36 cellular contexts compared by ENCODE assay signal in genomic region chr10:110562348-110562747, GRCh38.
"Had no signal": no experiment of that assay in that cellular context is flagged by ENCODE, and none has a peak within 500 bp of the region (broad histone marks: within the 10 kb centered on the region; RNA-seq: fewer than 3 reads in every experiment).

No MANE protein-coding gene starts in this region.

- H3K9me3 Mint-ChIP-seq: activated naive CD4-positive, alpha-beta T cell treated with anti-CD3 and anti-CD28 coated beads, Interleukin-2, amount 50 U/mL, for 24 hours; activated naive CD8-positive, alpha-beta T cell treated with anti-CD3 and anti-CD28 coated beads, Interleukin-2, amount 10 ng/mL, durations not matched to agents 7 days and 5 days; activated T-cell treated with anti-CD3 and anti-CD28 coated beads, Interleukin-2, amount 50 U/mL, for 24 hours had no signal

- H3K9me3 ChIP-seq: ascending aorta, body of pancreas, breast epithelium had no signal

- ATAC-seq: activated CD8-positive, alpha-beta T cell treated with anti-CD3 and anti-CD28 coated beads, Interleukin-2, amount 10 ng/mL, durations not matched to agents 7 days and 5 days; body of pancreas; Right ventricle myocardium inferior had no signal

- H3K27ac ChIP-seq: ascending aorta, body of pancreas, breast epithelium, KMS-11, PC-9, RWPE1, WERI-Rb-1 had no signal

- H3K4me3 ChIP-seq: ascending aorta, body of pancreas, breast epithelium, PC-9 had no signal

- H3K4me3 Mint-ChIP-seq: activated CD8-positive, alpha-beta T cell treated with anti-CD3 and anti-CD28 coated beads, Interleukin-2, amount 10 ng/mL, durations not matched to agents 7 days and 5 days; activated naive CD4-positive, alpha-beta T cell treated with anti-CD3 and anti-CD28 coated beads, Interleukin-2, amount 50 U/mL, for 24 hours; activated naive CD8-positive, alpha-beta T cell treated with anti-CD3 and anti-CD28 coated beads, Interleukin-2, amount 10 ng/mL, durations not matched to agents 7 days and 5 days; activated T-cell treated with anti-CD3 and anti-CD28 coated beads, Interleukin-2, amount 50 U/mL, for 24 hours had no signal

- H2AFZ ChIP-seq: PC-9 had no signal

- H3K4me1 ChIP-seq: breast epithelium had no signal

- H3K4me2 ChIP-seq: KMS-11, PC-9 had no signal

- H3K27me3 ChIP-seq: ascending aorta, body of pancreas, breast epithelium had no signal

- H3K36me3 ChIP-seq: ascending aorta, breast epithelium, WERI-Rb-1 had no signal

- H3K27ac Mint-ChIP-seq: activated CD8-positive, alpha-beta T cell treated with anti-CD3 and anti-CD28 coated beads, Interleukin-2, amount 10 ng/mL, durations not matched to agents 7 days and 5 days; activated naive CD4-positive, alpha-beta T cell treated with anti-CD3 and anti-CD28 coated beads, Interleukin-2, amount 50 U/mL, for 24 hours; activated naive CD8-positive, alpha-beta T cell treated with anti-CD3 and anti-CD28 coated beads, Interleukin-2, amount 10 ng/mL, durations not matched to agents 7 days and 5 days; activated T-cell treated with anti-CD3 and anti-CD28 coated beads, Interleukin-2, amount 50 U/mL, for 24 hours; activated T-helper 2 cell treated with anti-CD3 and anti-CD28 coated beads, Interferon-gamma antibody, Interleukin-2, Interleukin-4, amounts not matched to agents 10 μg/mL and 5 μg/mL and 100 μg/mL, durations not matched to agents 14 hours and 24 hours and 36 hours had no signal

- H3K9ac ChIP-seq: KMS-11 had no signal

- DNase-seq: activated CD4-positive, alpha-beta T cell treated with anti-CD3 and anti-CD28 coated beads for 1 hour; activated CD4-positive, alpha-beta T cell treated with anti-CD3 and anti-CD28 coated beads for 48 hours; activated CD4-positive, alpha-beta T cell treated with anti-CD3 and anti-CD28 coated beads, Interleukin-2, amount 50 U/mL, for 48 hours; activated CD4-positive, CD25-positive, alpha-beta regulatory T cell; activated CD8-positive, alpha-beta T cell treated with anti-CD3 and anti-CD28 coated beads, Interleukin-2, amount 10 ng/mL, durations not matched to agents 7 days and 5 days; activated gamma-delta T cell; activated naive CD4-positive, alpha-beta T cell treated with Interleukin-2 at 50 U/mL for 16 hours; activated naive CD8-positive, alpha-beta T cell treated with anti-CD3 and anti-CD28 coated beads, Interleukin-2, amount 10 ng/mL, durations not matched to agents 7 days and 5 days; activated T-cell treated with anti-CD3 and anti-CD28 coated beads, Interleukin-2, amount 50 U/mL, for 24 hours; amygdala; body of pancreas; MM.1S; NCI-H1092; NCI-H1436 treated with DMSO at 0.1 percent for 48 hours; NCI-H1694 treated with DMSO at 0.1 percent for 48 hours; NCI-H2029; NCI-H2171 treated with DMSO at 0.1 percent for 48 hours; NCI-H2227 treated with DMSO at 0.1 percent for 48 hours; NCI-H446; NCI-H510A treated with DMSO at 0.1 percent for 48 hours; NCI-H526 treated with DMSO at 0.1 percent for 48 hours; NCI-H774; PC-9; SIG-M5; SW 1271; T-helper 1 cell; T-helper 2 cell; T-helper 9 cell; WERI-Rb-1 had no signal

- H3K36me3 Mint-ChIP-seq: activated naive CD4-positive, alpha-beta T cell treated with anti-CD3 and anti-CD28 coated beads, Interleukin-2, amount 50 U/mL, for 24 hours; activated naive CD8-positive, alpha-beta T cell treated with anti-CD3 and anti-CD28 coated beads, Interleukin-2, amount 10 ng/mL, durations not matched to agents 7 days and 5 days had no signal
